ENCODE assay signal across 17 cellular contexts in the genomic region with DNA sequence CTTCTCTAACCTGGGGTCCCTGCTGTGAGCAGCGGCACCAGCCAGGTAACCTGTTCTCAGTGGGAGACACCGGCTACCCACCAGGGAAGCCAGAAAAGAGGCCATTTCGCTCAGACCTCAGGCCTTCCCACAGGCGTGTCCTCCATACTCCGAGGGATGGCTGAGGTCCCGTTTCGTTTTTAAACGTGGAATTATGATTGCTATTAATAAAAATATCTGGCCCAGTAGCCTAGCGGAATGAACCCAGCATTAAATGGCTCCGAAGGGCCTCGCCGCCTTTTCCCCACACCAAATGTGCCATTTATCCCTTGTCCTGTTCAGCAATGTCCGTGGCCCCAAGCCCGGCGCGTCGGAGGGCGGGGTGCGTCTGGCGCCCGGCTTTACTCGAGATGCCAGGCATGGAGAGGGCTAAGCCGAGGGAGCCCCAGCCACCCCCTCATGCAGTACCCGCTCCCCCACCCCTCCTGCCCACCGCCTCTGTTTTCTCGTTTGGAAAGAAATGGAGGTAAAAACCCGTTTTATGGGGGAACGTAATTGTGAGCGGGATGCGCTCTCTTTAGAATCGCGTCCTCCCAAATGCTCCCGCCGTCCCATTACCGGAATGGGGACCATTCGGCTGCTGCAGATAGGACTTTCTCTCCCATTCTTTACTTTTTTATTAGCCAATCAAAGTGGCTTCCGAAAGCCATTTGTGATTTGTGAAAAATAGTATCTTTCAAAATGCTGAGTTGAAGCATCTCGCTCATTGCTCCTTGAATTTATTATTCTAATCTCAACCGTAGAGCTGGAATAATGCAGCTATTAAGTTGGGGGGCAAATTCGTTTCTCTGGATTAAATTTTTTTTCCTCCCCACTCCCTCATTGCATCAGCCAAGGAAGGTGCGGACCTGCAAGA. TPM values are rescaled to one million over a fixed set of nuclear protein-coding genes. Genes with fewer than 3 reads are reported as not detected.
DNase-seq lines count a peak whose midpoint lies in the region; ATAC-seq and TF ChIP-seq lines count a peak whose summit lies in the region.
"Had no signal": no experiment of that assay in that cellular context is flagged by ENCODE, and none has a peak within 500 bp of the region (broad histone marks: within the 10 kb centered on the region; RNA-seq: fewer than 3 reads in every experiment).

No MANE protein-coding gene starts in this region.

- H3K36me3 Mint-ChIP-seq in activated CD4-positive, alpha-beta memory T cell treated with anti-CD3 and anti-CD28 coated beads for 36 hours: no peaks in the 10 kb centered on the region
- H3K36me3 Mint-ChIP-seq in activated CD4-positive, alpha-beta memory T cell treated with anti-CD3 and anti-CD28 coated beads, Interleukin-2, amount 10 ng/mL, durations not matched to agents 7 days and 5 days (ENCODE audit: low read depth): no peaks in the 10 kb centered on the region
- H3K36me3 Mint-ChIP-seq in activated T-helper 1 cell treated with anti-CD3 and anti-CD28 coated beads, Interleukin-12 subunit alpha, Interleukin-12 subunit beta, Interleukin-2, Interleukin-4 antibody, amounts not matched to agents 30 ng/mL and 10 ng/mL and 1 ng/mL, durations not matched to agents 14 hours and 24 hours and 36 hours (ENCODE audit: low read depth): no peaks in the 10 kb centered on the region
- peaks cover 2% of the 10 kb centered on the region for H3K36me3 Mint-ChIP-seq in memory B cell
- H3K36me3 Mint-ChIP-seq in stimulated activated naive B cell treated with anti-CD40 and anti-IgM and Interleukin-4, amounts not matched to agents 10 μg/mL and 1 μg/mL and 100 μg/mL, for 72 hours: peaks cover 0 to 2% of the 10 kb centered on the region in 2 donors
- H3K36me3 Mint-ChIP-seq in stimulated activated memory B cell treated with anti-CD40 and anti-IgM and Interleukin-4, amounts not matched to agents 10 μg/mL and 1 μg/mL and 100 μg/mL, for 72 hours: no peaks in the 10 kb centered on the region

- CTCF ChIA-PET in activated CD4-positive, alpha-beta memory T cell treated with anti-CD3 and anti-CD28 coated beads for 36 hours (lab: Charles Lee): interaction anchor here (1.0 to 1.4 kb wide), 5 partner anchors 7 to 193 kb away, joined by 3 to 5 read pairs (median 4); partner anchors contain the start of genes HOXC5 and HOXC9
- CTCF ChIA-PET in activated CD4-positive, alpha-beta memory T cell treated with anti-CD3 and anti-CD28 coated beads, Interleukin-2, amount 10 ng/mL, durations not matched to agents 7 days and 5 days (lab: Charles Lee): interaction anchor here (1.4 to 3.8 kb wide), 2 partner anchors 18 to 187 kb away, joined by 4 to 21 read pairs; partner anchors contain the start of gene HOXC5
- CTCF ChIA-PET in GM10248 (lab: Yijun Ruan, JAX): interaction anchor here (1.0 to 4.2 kb wide), 7 partner anchors 8 to 193 kb away, joined by 3 to 26 read pairs (median 9); partner anchors contain the start of genes HOXC10 and HOXC5

- intact Hi-C loops in activated CD4-positive, alpha-beta memory T cell treated with anti-CD3 and anti-CD28 coated beads for 36 hours (cut with micrococcal nuclease): loop anchor here (5.0 kb wide), 1 partner anchor 32 kb away; no protein-coding TSS in a partner anchor
- intact Hi-C loops in activated T-helper 1 cell treated with anti-CD3 and anti-CD28 coated beads, Interleukin-12 subunit alpha, Interleukin-12 subunit beta, Interleukin-2, Interleukin-4 antibody, amounts not matched to agents 30 ng/mL and 10 ng/mL and 1 ng/mL, durations not matched to agents 14 hours and 24 hours and 36 hours (cut with micrococcal nuclease): no loop called here

- TF ChIP-seq CTCF in GM10248 (IDR thresholded peaks at IDR 0.05; ENCODE audit: control extremely low read depth, extremely low read depth, low read depth, missing control alignments): no peak

- H3K9me3 Mint-ChIP-seq in activated CD4-positive, alpha-beta memory T cell treated with anti-CD3 and anti-CD28 coated beads for 36 hours: no peaks in the 10 kb centered on the region
- H3K9me3 Mint-ChIP-seq in activated CD4-positive, alpha-beta memory T cell treated with anti-CD3 and anti-CD28 coated beads, Interleukin-2, amount 10 ng/mL, durations not matched to agents 7 days and 5 days: no peaks in the 10 kb centered on the region
- no peaks in the 10 kb centered on the region for H3K9me3 Mint-ChIP-seq in activated T-helper 1 cell treated with anti-CD3 and anti-CD28 coated beads, Interleukin-12 subunit alpha, Interleukin-12 subunit beta, Interleukin-2, Interleukin-4 antibody, amounts not matched to agents 30 ng/mL and 10 ng/mL and 1 ng/mL, durations not matched to agents 14 hours and 24 hours and 36 hours
- peaks cover 1% of the 10 kb centered on the region for H3K9me3 Mint-ChIP-seq in memory B cell
- H3K9me3 Mint-ChIP-seq in stimulated activated naive B cell treated with anti-CD40 and anti-IgM and Interleukin-4, amounts not matched to agents 10 μg/mL and 1 μg/mL and 100 μg/mL, for 72 hours: no peaks in the 10 kb centered on the region
- H3K9me3 Mint-ChIP-seq in stimulated activated memory B cell treated with anti-CD40 and anti-IgM and Interleukin-4, amounts not matched to agents 10 μg/mL and 1 μg/mL and 100 μg/mL, for 72 hours: no peaks in the 10 kb centered on the region
- H3K9me3 Mint-ChIP-seq: T-helper 1 cell treated with Interleukin-12 subunit alpha and Interleukin-12 subunit beta and Interleukin-4 antibody, amounts not matched to agents 30 μg/mL and 1 μg/mL, for 36 hours had no signal

- H3K27me3 Mint-ChIP-seq in activated CD4-positive, alpha-beta memory T cell treated with anti-CD3 and anti-CD28 coated beads for 36 hours: peaks cover 73% of the 10 kb centered on the region
- peaks cover 79% of the 10 kb centered on the region for H3K27me3 Mint-ChIP-seq in activated CD4-positive, alpha-beta memory T cell treated with anti-CD3 and anti-CD28 coated beads, Interleukin-2, amount 10 ng/mL, durations not matched to agents 7 days and 5 days
- peaks cover 70% of the 10 kb centered on the region for H3K27me3 Mint-ChIP-seq in activated T-helper 1 cell treated with anti-CD3 and anti-CD28 coated beads, Interleukin-12 subunit alpha, Interleukin-12 subunit beta, Interleukin-2, Interleukin-4 antibody, amounts not matched to agents 30 ng/mL and 10 ng/mL and 1 ng/mL, durations not matched to agents 14 hours and 24 hours and 36 hours (ENCODE audit: insufficient read depth)
- peaks cover 34% of the 10 kb centered on the region for H3K27me3 Mint-ChIP-seq in memory B cell
- H3K27me3 Mint-ChIP-seq in stimulated activated naive B cell treated with anti-CD40 and anti-IgM and Interleukin-4, amounts not matched to agents 10 μg/mL and 1 μg/mL and 100 μg/mL, for 72 hours: peaks cover 78 to 91% of the 10 kb centered on the region in 2 donors
- H3K27me3 Mint-ChIP-seq in stimulated activated memory B cell treated with anti-CD40 and anti-IgM and Interleukin-4, amounts not matched to agents 10 μg/mL and 1 μg/mL and 100 μg/mL, for 72 hours: peaks cover 77% of the 10 kb centered on the region

- no peak for DNase-seq in activated CD4-positive, alpha-beta memory T cell treated with anti-CD3 and anti-CD28 coated beads for 36 hours
- no peak for DNase-seq in activated CD4-positive, alpha-beta memory T cell treated with anti-CD3 and anti-CD28 coated beads, Interleukin-2, amount 10 ng/mL, durations not matched to agents 7 days and 5 days
- no peak for DNase-seq in activated T-helper 1 cell treated with anti-CD3 and anti-CD28 coated beads, Interleukin-12 subunit alpha, Interleukin-12 subunit beta, Interleukin-2, Interleukin-4 antibody, amounts not matched to agents 30 ng/mL and 10 ng/mL and 1 ng/mL, durations not matched to agents 14 hours and 24 hours and 36 hours (ENCODE audit: low spot score)
- no peak for DNase-seq in memory B cell (ENCODE audit: low spot score in 2 of 2)
- no peak for DNase-seq in stimulated activated naive B cell treated with anti-CD40 and anti-IgM and Interleukin-4, amounts not matched to agents 10 μg/mL and 1 μg/mL and 100 μg/mL, for 72 hours
- no peak for DNase-seq in stimulated activated CD4-positive, alpha-beta T cell treated with anti-CD3 and anti-CD28 coated beads, Interleukin-4, amount 100 ng/mL, for 24 hours
- DNase-seq in GM10248 (ENCODE audit: extremely low spot score): no peak
- DNase-seq: activated naive CD4-positive, alpha-beta T cell; heart left ventricle; left cardiac atrium; NCI-H1092 treated with DMSO at 0.1 percent for 48 hours; NCI-H226 had no signal

- peaks cover 30% of the 10 kb centered on the region for H3K4me1 Mint-ChIP-seq in activated CD4-positive, alpha-beta memory T cell treated with anti-CD3 and anti-CD28 coated beads for 36 hours (ENCODE audit: low read depth)
- peaks cover 30% of the 10 kb centered on the region for H3K4me1 Mint-ChIP-seq in activated CD4-positive, alpha-beta memory T cell treated with anti-CD3 and anti-CD28 coated beads, Interleukin-2, amount 10 ng/mL, durations not matched to agents 7 days and 5 days
- H3K4me1 Mint-ChIP-seq in activated T-helper 1 cell treated with anti-CD3 and anti-CD28 coated beads, Interleukin-12 subunit alpha, Interleukin-12 subunit beta, Interleukin-2, Interleukin-4 antibody, amounts not matched to agents 30 ng/mL and 10 ng/mL and 1 ng/mL, durations not matched to agents 14 hours and 24 hours and 36 hours (ENCODE audit: low read depth): peaks cover 31% of the 10 kb centered on the region
- H3K4me1 Mint-ChIP-seq in memory B cell: peaks cover 21% of the 10 kb centered on the region
- peaks cover 29 to 47% of the 10 kb centered on the region in 2 donors for H3K4me1 Mint-ChIP-seq in stimulated activated naive B cell treated with anti-CD40 and anti-IgM and Interleukin-4, amounts not matched to agents 10 μg/mL and 1 μg/mL and 100 μg/mL, for 72 hours
- H3K4me1 Mint-ChIP-seq in stimulated activated memory B cell treated with anti-CD40 and anti-IgM and Interleukin-4, amounts not matched to agents 10 μg/mL and 1 μg/mL and 100 μg/mL, for 72 hours: peaks cover 27% of the 10 kb centered on the region

- POLR2A ChIA-PET in activated CD4-positive, alpha-beta memory T cell treated with anti-CD3 and anti-CD28 coated beads for 36 hours (lab: Charles Lee): no interaction called here
- POLR2A ChIA-PET in activated CD4-positive, alpha-beta memory T cell treated with anti-CD3 and anti-CD28 coated beads, Interleukin-2, amount 10 ng/mL, durations not matched to agents 7 days and 5 days (lab: Charles Lee): no interaction called here
- POLR2A ChIA-PET in GM10248 (lab: Yijun Ruan, JAX): no interaction called here

- no peak for ATAC-seq in memory B cell (ENCODE audit: low read depth)
- no peak for ATAC-seq in stimulated activated naive B cell treated with anti-CD40 and anti-IgM and Interleukin-4, amounts not matched to agents 10 μg/mL and 1 μg/mL and 100 μg/mL, for 72 hours (replicated peaks)
- no peak for ATAC-seq in stimulated activated memory B cell treated with anti-CD40 and anti-IgM and Interleukin-4, amounts not matched to agents 10 μg/mL and 1 μg/mL and 100 μg/mL, for 72 hours
- ATAC-seq: heart left ventricle, left cardiac atrium, PC-3 had no signal

- H3K4me3 Mint-ChIP-seq in activated CD4-positive, alpha-beta memory T cell treated with anti-CD3 and anti-CD28 coated beads for 36 hours: no peak overlapping the region
- no peak overlapping the region for H3K4me3 Mint-ChIP-seq in activated CD4-positive, alpha-beta memory T cell treated with anti-CD3 and anti-CD28 coated beads, Interleukin-2, amount 10 ng/mL, durations not matched to agents 7 days and 5 days
- H3K4me3 Mint-ChIP-seq in activated T-helper 1 cell treated with anti-CD3 and anti-CD28 coated beads, Interleukin-12 subunit alpha, Interleukin-12 subunit beta, Interleukin-2, Interleukin-4 antibody, amounts not matched to agents 30 ng/mL and 10 ng/mL and 1 ng/mL, durations not matched to agents 14 hours and 24 hours and 36 hours: no peak overlapping the region
- H3K4me3 Mint-ChIP-seq in memory B cell: no peak overlapping the region
- H3K4me3 Mint-ChIP-seq in stimulated activated naive B cell treated with anti-CD40 and anti-IgM and Interleukin-4, amounts not matched to agents 10 μg/mL and 1 μg/mL and 100 μg/mL, for 72 hours: peak overlapping the region; percentile 3 to 36
- no peak overlapping the region for H3K4me3 Mint-ChIP-seq in stimulated activated memory B cell treated with anti-CD40 and anti-IgM and Interleukin-4, amounts not matched to agents 10 μg/mL and 1 μg/mL and 100 μg/mL, for 72 hours
- H3K4me3 Mint-ChIP-seq: T-helper 1 cell treated with Interleukin-12 subunit alpha and Interleukin-12 subunit beta and Interleukin-4 antibody, amounts not matched to agents 30 μg/mL and 1 μg/mL, for 36 hours had no signal

- peak overlapping the region; percentile 16 for H3K27ac Mint-ChIP-seq in activated CD4-positive, alpha-beta memory T cell treated with anti-CD3 and anti-CD28 coated beads for 36 hours
- H3K27ac Mint-ChIP-seq in activated CD4-positive, alpha-beta memory T cell treated with anti-CD3 and anti-CD28 coated beads, Interleukin-2, amount 10 ng/mL, durations not matched to agents 7 days and 5 days: no peak overlapping the region
- peak overlapping the region; percentile 58 for H3K27ac Mint-ChIP-seq in activated T-helper 1 cell treated with anti-CD3 and anti-CD28 coated beads, Interleukin-12 subunit alpha, Interleukin-12 subunit beta, Interleukin-2, Interleukin-4 antibody, amounts not matched to agents 30 ng/mL and 10 ng/mL and 1 ng/mL, durations not matched to agents 14 hours and 24 hours and 36 hours
- H3K27ac Mint-ChIP-seq in memory B cell: peak overlapping the region; percentile 68
- peak overlapping the region; percentile 79 for H3K27ac Mint-ChIP-seq in stimulated activated naive B cell treated with anti-CD40 and anti-IgM and Interleukin-4, amounts not matched to agents 10 μg/mL and 1 μg/mL and 100 μg/mL, for 72 hours
- no peak overlapping the region for H3K27ac Mint-ChIP-seq in stimulated activated memory B cell treated with anti-CD40 and anti-IgM and Interleukin-4, amounts not matched to agents 10 μg/mL and 1 μg/mL and 100 μg/mL, for 72 hours
- H3K27ac Mint-ChIP-seq: T-helper 1 cell treated with Interleukin-12 subunit alpha and Interleukin-12 subunit beta and Interleukin-4 antibody, amounts not matched to agents 30 μg/mL and 1 μg/mL, for 36 hours had no signal

RNA-seq across cellular contexts. Expression of gene HOXC8, which starts 5.8 kb away (rescaled TPM):
- not detected for total RNA-seq in activated CD4-positive, alpha-beta memory T cell treated with anti-CD3 and anti-CD28 coated beads for 36 hours
- total RNA-seq in activated CD4-positive, alpha-beta memory T cell treated with anti-CD3 and anti-CD28 coated beads, Interleukin-2, amount 10 ng/mL, durations not matched to agents 7 days and 5 days: not detected
- not detected in 2 replicates for total RNA-seq in activated T-helper 1 cell treated with anti-CD3 and anti-CD28 coated beads, Interleukin-12 subunit alpha, Interleukin-12 subunit beta, Interleukin-2, Interleukin-4 antibody, amounts not matched to agents 30 ng/mL and 10 ng/mL and 1 ng/mL, durations not matched to agents 14 hours and 24 hours and 36 hours
- total RNA-seq: heart left ventricle, left cardiac atrium, upper lobe of left lung had no signal

RNA-seq across cellular contexts. Expression of gene HOXC6, which starts 13.7 kb away (rescaled TPM):
- total RNA-seq in activated CD4-positive, alpha-beta memory T cell treated with anti-CD3 and anti-CD28 coated beads for 36 hours: not detected
- not detected for total RNA-seq in activated CD4-positive, alpha-beta memory T cell treated with anti-CD3 and anti-CD28 coated beads, Interleukin-2, amount 10 ng/mL, durations not matched to agents 7 days and 5 days
- total RNA-seq in activated T-helper 1 cell treated with anti-CD3 and anti-CD28 coated beads, Interleukin-12 subunit alpha, Interleukin-12 subunit beta, Interleukin-2, Interleukin-4 antibody, amounts not matched to agents 30 ng/mL and 10 ng/mL and 1 ng/mL, durations not matched to agents 14 hours and 24 hours and 36 hours: not detected in 2 replicates
- total RNA-seq: cardiac muscle cell had no signal

RNA-seq across cellular contexts. Expression of gene HOXC9, which starts 14.6 kb away (rescaled TPM):
- not detected for total RNA-seq in activated CD4-positive, alpha-beta memory T cell treated with anti-CD3 and anti-CD28 coated beads for 36 hours
- total RNA-seq in activated CD4-positive, alpha-beta memory T cell treated with anti-CD3 and anti-CD28 coated beads, Interleukin-2, amount 10 ng/mL, durations not matched to agents 7 days and 5 days: not detected
- not detected in 2 replicates for total RNA-seq in activated T-helper 1 cell treated with anti-CD3 and anti-CD28 coated beads, Interleukin-12 subunit alpha, Interleukin-12 subunit beta, Interleukin-2, Interleukin-4 antibody, amounts not matched to agents 30 ng/mL and 10 ng/mL and 1 ng/mL, durations not matched to agents 14 hours and 24 hours and 36 hours
- total RNA-seq: cardiac muscle cell, heart left ventricle, left cardiac atrium had no signal

RNA-seq across cellular contexts. Expression of gene HOXC5, which starts 18.3 kb away (rescaled TPM):
- not detected for total RNA-seq in activated CD4-positive, alpha-beta memory T cell treated with anti-CD3 and anti-CD28 coated beads for 36 hours
- total RNA-seq in activated CD4-positive, alpha-beta memory T cell treated with anti-CD3 and anti-CD28 coated beads, Interleukin-2, amount 10 ng/mL, durations not matched to agents 7 days and 5 days: not detected
- not detected in 2 replicates for total RNA-seq in activated T-helper 1 cell treated with anti-CD3 and anti-CD28 coated beads, Interleukin-12 subunit alpha, Interleukin-12 subunit beta, Interleukin-2, Interleukin-4 antibody, amounts not matched to agents 30 ng/mL and 10 ng/mL and 1 ng/mL, durations not matched to agents 14 hours and 24 hours and 36 hours
- total RNA-seq: cardiac muscle cell, heart left ventricle, left cardiac atrium had no signal

RNA-seq across cellular contexts. Expression of gene HOXC10, which starts 29.6 kb away (rescaled TPM):
- total RNA-seq in activated CD4-positive, alpha-beta memory T cell treated with anti-CD3 and anti-CD28 coated beads for 36 hours: not detected
- not detected for total RNA-seq in activated CD4-positive, alpha-beta memory T cell treated with anti-CD3 and anti-CD28 coated beads, Interleukin-2, amount 10 ng/mL, durations not matched to agents 7 days and 5 days
- not detected in 2 replicates for total RNA-seq in activated T-helper 1 cell treated with anti-CD3 and anti-CD28 coated beads, Interleukin-12 subunit alpha, Interleukin-12 subunit beta, Interleukin-2, Interleukin-4 antibody, amounts not matched to agents 30 ng/mL and 10 ng/mL and 1 ng/mL, durations not matched to agents 14 hours and 24 hours and 36 hours
- total RNA-seq: cardiac muscle cell, heart left ventricle, left cardiac atrium, upper lobe of left lung had no signal

Comparison
In these comparisons a context has a peak if more than half of its experiments do, and no peak if none do; other contexts are left out.
1. H3K27ac Mint-ChIP-seq: peak in activated CD4-positive, alpha-beta memory T cell treated with anti-CD3 and anti-CD28 coated beads for 36 hours (single experiment), activated T-helper 1 cell treated with anti-CD3 and anti-CD28 coated beads, Interleukin-12 subunit alpha, Interleukin-12 subunit beta, Interleukin-2, Interleukin-4 antibody, amounts not matched to agents 30 ng/mL and 10 ng/mL and 1 ng/mL, durations not matched to agents 14 hours and 24 hours and 36 hours (single experiment), memory B cell (single experiment) and stimulated activated naive B cell treated with anti-CD40 and anti-IgM and Interleukin-4, amounts not matched to agents 10 μg/mL and 1 μg/mL and 100 μg/mL, for 72 hours (single experiment); none in activated CD4-positive, alpha-beta memory T cell treated with anti-CD3 and anti-CD28 coated beads, Interleukin-2, amount 10 ng/mL, durations not matched to agents 7 days and 5 days (single experiment) and stimulated activated memory B cell treated with anti-CD40 and anti-IgM and Interleukin-4, amounts not matched to agents 10 μg/mL and 1 μg/mL and 100 μg/mL, for 72 hours (single experiment).
2. H3K4me3 Mint-ChIP-seq: peak in stimulated activated naive B cell treated with anti-CD40 and anti-IgM and Interleukin-4, amounts not matched to agents 10 μg/mL and 1 μg/mL and 100 μg/mL, for 72 hours (2 of 2); none in activated CD4-positive, alpha-beta memory T cell treated with anti-CD3 and anti-CD28 coated beads for 36 hours (single experiment), activated CD4-positive, alpha-beta memory T cell treated with anti-CD3 and anti-CD28 coated beads, Interleukin-2, amount 10 ng/mL, durations not matched to agents 7 days and 5 days (single experiment), activated T-helper 1 cell treated with anti-CD3 and anti-CD28 coated beads, Interleukin-12 subunit alpha, Interleukin-12 subunit beta, Interleukin-2, Interleukin-4 antibody, amounts not matched to agents 30 ng/mL and 10 ng/mL and 1 ng/mL, durations not matched to agents 14 hours and 24 hours and 36 hours (single experiment), memory B cell (single experiment) and stimulated activated memory B cell treated with anti-CD40 and anti-IgM and Interleukin-4, amounts not matched to agents 10 μg/mL and 1 μg/mL and 100 μg/mL, for 72 hours (single experiment).